ENCODE assay signal across 8 cellular contexts in genomic region chr2:10721344-10722251, GRCh38. TPM values are rescaled to one million over a fixed set of nuclear protein-coding genes. Genes with fewer than 3 reads are reported as not detected.
DNase-seq lines count a peak whose midpoint lies in the region; ATAC-seq, FAIRE-seq and TF ChIP-seq lines count a peak whose summit lies in the region.

A gene with protein sequence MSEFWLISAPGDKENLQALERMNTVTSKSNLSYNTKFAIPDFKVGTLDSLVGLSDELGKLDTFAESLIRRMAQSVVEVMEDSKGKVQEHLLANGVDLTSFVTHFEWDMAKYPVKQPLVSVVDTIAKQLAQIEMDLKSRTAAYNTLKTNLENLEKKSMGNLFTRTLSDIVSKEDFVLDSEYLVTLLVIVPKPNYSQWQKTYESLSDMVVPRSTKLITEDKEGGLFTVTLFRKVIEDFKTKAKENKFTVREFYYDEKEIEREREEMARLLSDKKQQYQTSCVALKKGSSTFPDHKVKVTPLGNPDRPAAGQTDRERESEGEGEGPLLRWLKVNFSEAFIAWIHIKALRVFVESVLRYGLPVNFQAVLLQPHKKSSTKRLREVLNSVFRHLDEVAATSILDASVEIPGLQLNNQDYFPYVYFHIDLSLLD (plus strand): TSS chr2:10721630. CDS start chr2:10722850, 1,220 bp downstream.

- H3K9me3 Mint-ChIP-seq in CD14-positive monocyte: peaks cover 0 to 12% (median 5%) of the 10 kb centered on the region in 7 donors

- TF ChIP-seq CTCF in CD14-positive monocyte (IDR thresholded peaks at IDR 0.05) (no peak), WERI-Rb-1 (IDR thresholded peaks at IDR 0.05; ENCODE audit: low read depth, low read length) (0 out of 2 replicates have a peak, but pooled peaks have one; percentile 21)

- no peak for DNase-seq in CD14-positive monocyte (ENCODE audit: low spot score)
- DNase-seq in GM18507 (ENCODE audit: extremely low spot score, insufficient read length, low read depth): peak; percentile 30
- DNase-seq in WERI-Rb-1: peak; percentile 65
- DNase-seq in left ventricle myocardium superior: peak; percentile 46
- no peak for DNase-seq in sciatic nerve (ENCODE audit: low spot score)
- DNase-seq in head of caudate nucleus: no peak

- no peak within 1 kb of the TSS for H3K27ac ChIP-seq in WERI-Rb-1
- no peak within 1 kb of the TSS for H3K27ac ChIP-seq in skeletal muscle tissue (ENCODE audit: low read depth, low read length)

- intact Hi-C loops in CD14-positive monocyte (cut with micrococcal nuclease): no loop called here
- intact Hi-C loops in left ventricle myocardium superior (cut with micrococcal nuclease): no loop called here
- intact Hi-C loops in sciatic nerve (cut with DNase I): no loop called here
- intact Hi-C loops in head of caudate nucleus (cut with DNase I): no loop called here

- peaks cover 72 to 82% (median 73%) of the 10 kb centered on the region in 3 donors for H3K27me3 Mint-ChIP-seq in CD14-positive monocyte (ENCODE audit: low read depth in 3 of 3)

- H3K4me1 ChIP-seq in skeletal muscle tissue (ENCODE audit: control insufficient read depth in 3 of 3, insufficient read depth in 3 of 3, low read length in 3 of 3): peaks cover 3 to 12% (median 8%) of the 10 kb centered on the region in 3 donors

- H3K4me3 ChIP-seq in WERI-Rb-1 (ENCODE audit: low read depth, low read length) (peak within 1 kb of the TSS; percentile 47), skeletal muscle tissue (ENCODE audit: low read length in 3 of 3) (peak within 1 kb of the TSS; percentile 30 to 64 (median 63))

- no peak for FAIRE-seq in GM18507 (lab: Jason Lieb, UNC)

- H3K4me3 Mint-ChIP-seq in CD14-positive monocyte: peak within 1 kb of the TSS; percentile 45 to 76

- no peaks in the 10 kb centered on the region for H3K9me3 ChIP-seq in WERI-Rb-1 (ENCODE audit: severe bottlenecking)
- H3K9me3 ChIP-seq in skeletal muscle tissue (ENCODE audit: control insufficient read depth in 3 of 3, low read length in 3 of 3): no peaks in the 10 kb centered on the region

- H3K27me3 ChIP-seq in WERI-Rb-1 (ENCODE audit: insufficient read depth, low read depth, severe bottlenecking) (peaks cover 25% of the 10 kb centered on the region), skeletal muscle tissue (ENCODE audit: control insufficient read depth in 3 of 3, insufficient read depth in 3 of 3, low read length in 3 of 3) (peaks cover 52 to 59% (median 52%) of the 10 kb centered on the region in 3 donors)

- H3K36me3 ChIP-seq in WERI-Rb-1 (no peaks in the 10 kb centered on the region), skeletal muscle tissue (ENCODE audit: control insufficient read depth in 3 of 3, insufficient read depth in 3 of 3, low read length in 3 of 3) (no peaks in the 10 kb centered on the region)

- H3K27ac Mint-ChIP-seq in CD14-positive monocyte: no peak within 1 kb of the TSS

- peaks cover 15% of the 10 kb centered on the region for H3K4me1 Mint-ChIP-seq in CD14-positive monocyte

- H3K36me3 Mint-ChIP-seq in CD14-positive monocyte: no peaks in the 10 kb centered on the region

- no peak within 1 kb of the TSS for H3K9ac ChIP-seq in skeletal muscle tissue (ENCODE audit: low read depth in 1 of 3, low read length in 3 of 3)

- ATAC-seq in HG03175 (IDR thresholded peaks at IDR 0.05; ENCODE audit: unreplicated experiment) (peak; percentile 57), left ventricle myocardium superior (peak; percentile 74), sciatic nerve (no peak)

RNA-seq across cellular contexts. Expression of the gene that starts here (rescaled TPM):
- not detected for polyA plus RNA-seq in CD14-positive monocyte
- total RNA-seq in left ventricle myocardium superior (2.7 TPM), skeletal muscle tissue (under 0.01 TPM), sciatic nerve (0.62 TPM)

Comparison
In these comparisons a context has a peak if more than half of its experiments do, and no peak if none do; other contexts are left out.
1. DNase-seq: peak in GM18507 (single experiment), WERI-Rb-1 (single experiment) and left ventricle myocardium superior (single experiment); none in CD14-positive monocyte (single experiment), sciatic nerve (single experiment) and head of caudate nucleus (0 of 42).